ENCODE assay signal across 18 cellular contexts in genomic region chr3:16299746-16300145, GRCh38. TPM values are rescaled to one million over a fixed set of nuclear protein-coding genes. Genes with fewer than 3 reads are reported as not detected.
A peak's percentile ranks its signal among the peaks of the same experiment; 100 is the strongest.
DNase-seq lines count a peak whose midpoint lies in the region; ATAC-seq and TF ChIP-seq lines count a peak whose summit lies in the region.
"Had no signal": no experiment of that assay in that cellular context is flagged by ENCODE, and none has a peak within 500 bp of the region (broad histone marks: within the 10 kb centered on the region; RNA-seq: fewer than 3 reads in every experiment).

No MANE protein-coding gene starts in this region.

- no peak overlapping the region for H3K27ac ChIP-seq in mesenchymal stem cell (ENCODE audit: low read length, poor library complexity, severe bottlenecking)
- H3K27ac ChIP-seq: colonic mucosa, psoas muscle, SK-N-MC, upper lobe of right lung had no signal

- peak overlapping the region; percentile 97 for H3K27ac Mint-ChIP-seq in activated T-cell treated with anti-CD3 and anti-CD28 coated beads, Interleukin-2, amount 50 U/mL, for 72 hours
- peak overlapping the region; percentile 94 for H3K27ac Mint-ChIP-seq in activated CD4-positive, alpha-beta memory T cell treated with anti-CD3 and anti-CD28 coated beads, Interleukin-2, amount 10 ng/mL, durations not matched to agents 7 days and 5 days
- peak overlapping the region; percentile 88 to 96 for H3K27ac Mint-ChIP-seq in effector memory CD8-positive, alpha-beta T cell
- H3K27ac Mint-ChIP-seq in CD14-positive monocyte: no peak overlapping the region
- H3K27ac Mint-ChIP-seq: nephron had no signal

- H3K4me3 ChIP-seq in mesenchymal stem cell (ENCODE audit: insufficient read depth in 1 of 2, low read depth in 1 of 2, low read length in 2 of 2): no peak overlapping the region
- H3K4me3 ChIP-seq: colonic mucosa, lung, psoas muscle, SK-N-MC, upper lobe of right lung had no signal

- H3K27me3 ChIP-seq in mesenchymal stem cell (ENCODE audit: control insufficient read depth in 1 of 2, insufficient read depth in 1 of 2, low read length in 2 of 2): no peaks in the 10 kb centered on the region
- H3K27me3 ChIP-seq: colonic mucosa, upper lobe of right lung had no signal

- H4K91ac ChIP-seq in mesenchymal stem cell (ENCODE audit: low read length): no peak overlapping the region

- no peak overlapping the region for H3K23ac ChIP-seq in mesenchymal stem cell (ENCODE audit: low read length in 2 of 2)

- H3K4ac ChIP-seq in mesenchymal stem cell (ENCODE audit: low read depth in 1 of 2, low read length in 2 of 2): no peak overlapping the region

- H3K4me3 Mint-ChIP-seq in activated T-cell treated with anti-CD3 and anti-CD28 coated beads, Interleukin-2, amount 50 U/mL, for 72 hours: peak overlapping the region; percentile 86 to 95
- H3K4me3 Mint-ChIP-seq in activated CD4-positive, alpha-beta memory T cell treated with anti-CD3 and anti-CD28 coated beads, Interleukin-2, amount 10 ng/mL, durations not matched to agents 7 days and 5 days: no peak overlapping the region
- peak overlapping the region; percentile 77 to 89 for H3K4me3 Mint-ChIP-seq in effector memory CD8-positive, alpha-beta T cell
- no peak overlapping the region for H3K4me3 Mint-ChIP-seq in CD14-positive monocyte
- H3K4me3 Mint-ChIP-seq: nephron had no signal

- CTCF ChIA-PET in activated CD4-positive, alpha-beta memory T cell treated with anti-CD3 and anti-CD28 coated beads, Interleukin-2, amount 10 ng/mL, durations not matched to agents 7 days and 5 days (lab: Charles Lee): interaction anchor here (2.7 to 3.1 kb wide), 2 partner anchors 9 to 20 kb away, joined by 19 to 51 read pairs; no protein-coding TSS in a partner anchor

- peaks cover 3% of the 10 kb centered on the region for H3K4me1 ChIP-seq in mesenchymal stem cell (ENCODE audit: control insufficient read depth, insufficient read depth, low read depth, low read length)
- H3K4me1 ChIP-seq: colonic mucosa had no signal

- ATAC-seq in activated T-cell treated with anti-CD3 and anti-CD28 coated beads, Interleukin-2, amount 50 U/mL, for 72 hours (replicated peaks in 1 of 2): no peak
- ATAC-seq in effector memory CD8-positive, alpha-beta T cell (replicated peaks): no peak
- ATAC-seq: upper lobe of right lung had no signal

- TF ChIP-seq CTCF in CD14-positive monocyte (IDR thresholded peaks at IDR 0.05): no peak

- peaks cover 98% of the 10 kb centered on the region for H3K4me1 Mint-ChIP-seq in activated T-cell treated with anti-CD3 and anti-CD28 coated beads, Interleukin-2, amount 50 U/mL, for 72 hours (ENCODE audit: low read depth)
- peaks cover 88% of the 10 kb centered on the region for H3K4me1 Mint-ChIP-seq in activated CD4-positive, alpha-beta memory T cell treated with anti-CD3 and anti-CD28 coated beads, Interleukin-2, amount 10 ng/mL, durations not matched to agents 7 days and 5 days
- H3K4me1 Mint-ChIP-seq in effector memory CD8-positive, alpha-beta T cell (ENCODE audit: low read depth in 2 of 2): peaks cover 49 to 78% of the 10 kb centered on the region in 2 donors
- H3K4me1 Mint-ChIP-seq in CD14-positive monocyte: peaks cover 8% of the 10 kb centered on the region

- H3K27me3 Mint-ChIP-seq in activated T-cell treated with anti-CD3 and anti-CD28 coated beads, Interleukin-2, amount 50 U/mL, for 72 hours (ENCODE audit: low read depth): no peaks in the 10 kb centered on the region
- H3K27me3 Mint-ChIP-seq in activated CD4-positive, alpha-beta memory T cell treated with anti-CD3 and anti-CD28 coated beads, Interleukin-2, amount 10 ng/mL, durations not matched to agents 7 days and 5 days: no peaks in the 10 kb centered on the region
- H3K27me3 Mint-ChIP-seq in effector memory CD8-positive, alpha-beta T cell: no peaks in the 10 kb centered on the region
- peaks cover 0 to 1% (median 0%) of the 10 kb centered on the region in 3 donors for H3K27me3 Mint-ChIP-seq in CD14-positive monocyte (ENCODE audit: low read depth in 3 of 3)

- intact Hi-C loops in CD14-positive monocyte (cut with micrococcal nuclease): no loop called here

- no peak overlapping the region for H2AK5ac ChIP-seq in mesenchymal stem cell (ENCODE audit: low read length, severe bottlenecking)

- H3K14ac ChIP-seq in mesenchymal stem cell (ENCODE audit: low read length in 2 of 2): no peak overlapping the region

- H3K36me3 ChIP-seq in mesenchymal stem cell (ENCODE audit: control insufficient read depth in 1 of 2, insufficient read depth in 2 of 2, low read depth in 1 of 2, low read length in 2 of 2): peaks cover 0 to 40% of the 10 kb centered on the region in 2 experiments
- H3K36me3 ChIP-seq: colonic mucosa had no signal

- H2BK15ac ChIP-seq in mesenchymal stem cell (ENCODE audit: low read depth, poor library complexity, severe bottlenecking): no peak overlapping the region

- no peak overlapping the region for H3K18ac ChIP-seq in mesenchymal stem cell (ENCODE audit: low read depth in 1 of 2, low read length in 2 of 2)

- peaks cover 1% of the 10 kb centered on the region for H3K79me1 ChIP-seq in mesenchymal stem cell (replicated peaks; ENCODE audit: low read length, poor library complexity, severe bottlenecking)

- H4K8ac ChIP-seq in mesenchymal stem cell (ENCODE audit: low read length): no peak overlapping the region

- H2BK120ac ChIP-seq in mesenchymal stem cell (ENCODE audit: low read depth, low read length): no peak overlapping the region

- H3K9me3 Mint-ChIP-seq in activated T-cell treated with anti-CD3 and anti-CD28 coated beads, Interleukin-2, amount 50 U/mL, for 72 hours: no peaks in the 10 kb centered on the region
- H3K9me3 Mint-ChIP-seq in activated CD4-positive, alpha-beta memory T cell treated with anti-CD3 and anti-CD28 coated beads, Interleukin-2, amount 10 ng/mL, durations not matched to agents 7 days and 5 days: peaks cover 8% of the 10 kb centered on the region
- H3K9me3 Mint-ChIP-seq in effector memory CD8-positive, alpha-beta T cell: no peaks in the 10 kb centered on the region
- no peaks in the 10 kb centered on the region for H3K9me3 Mint-ChIP-seq in CD14-positive monocyte

- WGBS in mesenchymal stem cell: 100% methylated on average over 1 of the region's 3 CpGs

- no peak overlapping the region for H2AFZ ChIP-seq in mesenchymal stem cell (ENCODE audit: low read depth, low read length)

- POLR2A ChIA-PET in activated CD4-positive, alpha-beta memory T cell treated with anti-CD3 and anti-CD28 coated beads, Interleukin-2, amount 10 ng/mL, durations not matched to agents 7 days and 5 days (lab: Charles Lee): interaction anchor here (2.4 to 3.0 kb wide), 5 partner anchors 9 to 35 kb away, joined by 10 to 36 read pairs (median 17); partner anchors contain the start of genes DPH3 and OXNAD1

- H3K9me3 ChIP-seq in mesenchymal stem cell (ENCODE audit: control insufficient read depth, low read length): peaks cover 6% of the 10 kb centered on the region
- H3K9me3 ChIP-seq: colonic mucosa, psoas muscle, upper lobe of right lung had no signal

- H3K4me2 ChIP-seq in mesenchymal stem cell (ENCODE audit: low read length, poor library complexity, severe bottlenecking): no peak overlapping the region

- H3K9ac ChIP-seq in mesenchymal stem cell (ENCODE audit: low read length): no peak overlapping the region

- no peak overlapping the region for H2BK12ac ChIP-seq in mesenchymal stem cell (ENCODE audit: low read length in 2 of 2)

- H2BK5ac ChIP-seq in mesenchymal stem cell (ENCODE audit: low read depth, low read length, poor library complexity, severe bottlenecking): no peak overlapping the region

- H3K36me3 Mint-ChIP-seq in activated T-cell treated with anti-CD3 and anti-CD28 coated beads, Interleukin-2, amount 50 U/mL, for 72 hours (ENCODE audit: insufficient read depth in 2 of 2): peaks cover 18 to 32% of the 10 kb centered on the region in 2 donors
- peaks cover 86% of the 10 kb centered on the region for H3K36me3 Mint-ChIP-seq in activated CD4-positive, alpha-beta memory T cell treated with anti-CD3 and anti-CD28 coated beads, Interleukin-2, amount 10 ng/mL, durations not matched to agents 7 days and 5 days (ENCODE audit: low read depth)
- peaks cover 68% of the 10 kb centered on the region for H3K36me3 Mint-ChIP-seq in effector memory CD8-positive, alpha-beta T cell (ENCODE audit: insufficient read depth)
- peaks cover 73% of the 10 kb centered on the region in 2 donors for H3K36me3 Mint-ChIP-seq in CD14-positive monocyte

- no peak for DNase-seq in activated T-cell treated with anti-CD3 and anti-CD28 coated beads, Interleukin-2, amount 50 U/mL, for 72 hours
- DNase-seq in activated T-cell treated with anti-CD3 and anti-CD28 coated beads, Interleukin-2, amount 50 U/mL, for 48 hours: no peak
- DNase-seq in activated CD4-positive, alpha-beta memory T cell treated with anti-CD3 and anti-CD28 coated beads, Interleukin-2, amount 10 ng/mL, durations not matched to agents 7 days and 5 days: no peak
- no peak for DNase-seq in effector memory CD8-positive, alpha-beta T cell
- peak; percentile 38 for DNase-seq in superior temporal gyrus (ENCODE audit: extremely low spot score)
- no peak for DNase-seq in mesenchymal stem cell
- no peak for DNase-seq in globus pallidus (ENCODE audit: low spot score)
- DNase-seq in CD14-positive monocyte (ENCODE audit: low spot score): no peak
- DNase-seq: activated CD4-positive, alpha-beta T cell treated with anti-CD3 and anti-CD28 coated beads for 48 hours; colonic mucosa; GOT3; NCI-H187 treated with DMSO at 0.1 percent for 48 hours; NCI-H446 treated with DMSO at 0.1 percent for 48 hours; psoas muscle; upper lobe of right lung had no signal

RNA-seq across cellular contexts. Expression of gene OXNAD1, which starts 34.7 kb away (rescaled TPM):
- 10 to 100 TPM; 34.3 to 52.0 TPM for total RNA-seq in activated T-cell treated with anti-CD3 and anti-CD28 coated beads, Interleukin-2, amount 50 U/mL, for 72 hours
- total RNA-seq in activated CD4-positive, alpha-beta memory T cell treated with anti-CD3 and anti-CD28 coated beads, Interleukin-2, amount 10 ng/mL, durations not matched to agents 7 days and 5 days: 10 to 100 TPM; 26.9 to 27.1 TPM
- 4.5 TPM for polyA plus RNA-seq in mesenchymal stem cell (2013, experiment 1 of 2)
- 3.8 TPM for polyA plus RNA-seq in mesenchymal stem cell (2013, experiment 2 of 2)
- polyA plus RNA-seq in CD14-positive monocyte: 1 to 10 TPM; 4.4 to 5.1 TPM

RNA-seq across cellular contexts. Expression of gene DPH3, which starts 35.0 kb away (rescaled TPM):
- 10 to 100 TPM; 23.4 to 26.1 TPM for total RNA-seq in activated T-cell treated with anti-CD3 and anti-CD28 coated beads, Interleukin-2, amount 50 U/mL, for 72 hours
- 10 to 100 TPM; 16.7 to 19.8 TPM for total RNA-seq in activated CD4-positive, alpha-beta memory T cell treated with anti-CD3 and anti-CD28 coated beads, Interleukin-2, amount 10 ng/mL, durations not matched to agents 7 days and 5 days
- 38.5 TPM for polyA plus RNA-seq in mesenchymal stem cell (2013, experiment 1 of 2)
- 40.8 TPM for polyA plus RNA-seq in mesenchymal stem cell (2013, experiment 2 of 2)
- polyA plus RNA-seq in CD14-positive monocyte: 10 to 100 TPM; 33.7 to 42.0 TPM

Comparison
In these comparisons a context has a peak if more than half of its experiments do, and no peak if none do; other contexts are left out.
1. H3K27ac Mint-ChIP-seq: peak in activated T-cell treated with anti-CD3 and anti-CD28 coated beads, Interleukin-2, amount 50 U/mL, for 72 hours (single experiment), activated CD4-positive, alpha-beta memory T cell treated with anti-CD3 and anti-CD28 coated beads, Interleukin-2, amount 10 ng/mL, durations not matched to agents 7 days and 5 days (single experiment) and effector memory CD8-positive, alpha-beta T cell (2 of 2); none in CD14-positive monocyte (0 of 7).
2. H3K4me3 Mint-ChIP-seq: peak in activated T-cell treated with anti-CD3 and anti-CD28 coated beads, Interleukin-2, amount 50 U/mL, for 72 hours (2 of 2) and effector memory CD8-positive, alpha-beta T cell (2 of 2); none in activated CD4-positive, alpha-beta memory T cell treated with anti-CD3 and anti-CD28 coated beads, Interleukin-2, amount 10 ng/mL, durations not matched to agents 7 days and 5 days (single experiment) and CD14-positive monocyte (0 of 2).